In genomic region chr2:43158259-43158880, GRCh38 we compare ENCODE assay signal across 8 cellular contexts.
DNase-seq lines count a peak whose midpoint lies in the region; ATAC-seq and TF ChIP-seq lines count a peak whose summit lies in the region.

No MANE protein-coding gene starts in this region.

- H3K4me1 ChIP-seq in BLaER1 (peaks cover 86% of the 10 kb centered on the region), prostate gland (replicated peaks) (peaks cover 13% of the 10 kb centered on the region)

- peak overlapping the region; percentile 68 for H3K4me2 ChIP-seq in BLaER1

- H3K9me3 ChIP-seq in BLaER1, result no peaks in the 10 kb centered on the region
- H3K9me3 ChIP-seq in prostate gland, result no peaks in the 10 kb centered on the region

- H3K9ac ChIP-seq in BLaER1, result peak overlapping the region; percentile 59; the same call in 1 of the 2 replicates

- H4K20me1 ChIP-seq in BLaER1, result peaks cover 43% of the 10 kb centered on the region; the same call in 1 of the 2 replicates

- DNase-seq in M059J (ENCODE audit: low read depth) (peak; percentile 88), foreskin fibroblast (peak; percentile 88 to 92), prostate gland (ENCODE audit: low spot score) (peak; percentile 81), NCI-H82 treated with DMSO at 0.1 percent for 48 hours (lab: John Stamatoyannopoulos, UW; ENCODE audit: unreplicated experiment) (no peak)
- peak; percentile 80 to 83 for DNase-seq in activated T-cell treated with anti-CD3 and anti-CD28 coated beads, Interleukin-2, amount 50 U/mL, for 48 hours

- peak overlapping the region; percentile 69 for H3K27ac ChIP-seq in BLaER1
- H3K27ac ChIP-seq in prostate gland, result peak overlapping the region; percentile 79 to 87

- H3K27me3 ChIP-seq in BLaER1 (no peaks in the 10 kb centered on the region), prostate gland (replicated peaks; ENCODE audit: insufficient read depth) (no peaks in the 10 kb centered on the region)

- 24% methylated on average over 11 of the region's 11 CpGs for WGBS in prostate gland

- TF ChIP-seq CTCF in foreskin fibroblast (IDR thresholded peaks at IDR 0.05; ENCODE audit: low read depth, low read length) (no peak), prostate gland (IDR thresholded peaks at IDR 0.05) (no peak)

- TF ChIP-seq POLR2A in prostate gland (IDR thresholded peaks at IDR 0.05), result no peak

- H3K36me3 ChIP-seq in BLaER1 (no peaks in the 10 kb centered on the region), prostate gland (no peaks in the 10 kb centered on the region)

- intact Hi-C loops in prostate gland (cut with DNase I), result loop anchor here (5.0 kb wide), 1 partner anchor 64 kb away; no protein-coding TSS in a partner anchor

- H3K4me3 ChIP-seq in BLaER1, result no peak overlapping the region
- no peak overlapping the region for H3K4me3 ChIP-seq in foreskin fibroblast (ENCODE audit: low read depth in 1 of 2, low read length in 2 of 2)
- no peak overlapping the region for H3K4me3 ChIP-seq in prostate gland

- ATAC-seq in GM21529 (IDR thresholded peaks at IDR 0.05; ENCODE audit: unreplicated experiment), result peak; percentile 33
- no peak for ATAC-seq in HG03095 (IDR thresholded peaks at IDR 0.05; ENCODE audit: unreplicated experiment)
